Comparison of ENCODE assay signal across 9 cellular contexts in genomic region chr11:69310934-69311766, GRCh38. TPM values are rescaled to one million over a fixed set of nuclear protein-coding genes. Genes with fewer than 3 reads are reported as not detected.
A peak's percentile ranks its signal among the peaks of the same experiment; 100 is the strongest.
DNase-seq lines count a peak whose midpoint lies in the region; ATAC-seq and TF ChIP-seq lines count a peak whose summit lies in the region.
"Had no signal": no experiment of that assay in that cellular context is flagged by ENCODE, and none has a peak within 500 bp of the region (broad histone marks: within the 10 kb centered on the region; RNA-seq: fewer than 3 reads in every experiment).

No MANE protein-coding gene starts in this region.

- H3K27me3 Mint-ChIP-seq in activated naive CD8-positive, alpha-beta T cell treated with anti-CD3 and anti-CD28 coated beads, Interleukin-2, amount 10 ng/mL, durations not matched to agents 7 days and 5 days, result no peaks in the 10 kb centered on the region
- peaks cover 7% of the 10 kb centered on the region for H3K27me3 Mint-ChIP-seq in type B pancreatic cell

- ATAC-seq in Panc1 (peak; percentile 58), GM21528 (IDR thresholded peaks at IDR 0.05; ENCODE audit: low FRiP score, unreplicated experiment) (no peak)
- ATAC-seq in activated naive CD8-positive, alpha-beta T cell treated with anti-CD3 and anti-CD28 coated beads, Interleukin-2, amount 10 ng/mL, durations not matched to agents 7 days and 5 days (ENCODE audit: low read depth), result no peak

- H3K4me3 Mint-ChIP-seq in activated naive CD8-positive, alpha-beta T cell treated with anti-CD3 and anti-CD28 coated beads, Interleukin-2, amount 10 ng/mL, durations not matched to agents 7 days and 5 days, result no peak overlapping the region
- H3K4me3 Mint-ChIP-seq in type B pancreatic cell, result no peak overlapping the region

- in situ Hi-C loops in Panc1 (cut with HindIII; ENCODE audit: low pct_unique_long_range_greater_than_20kb, low sequenced_read_pairs), result no loop called here

- no peaks in the 10 kb centered on the region for H3K36me3 Mint-ChIP-seq in activated naive CD8-positive, alpha-beta T cell treated with anti-CD3 and anti-CD28 coated beads, Interleukin-2, amount 10 ng/mL, durations not matched to agents 7 days and 5 days
- H3K36me3 Mint-ChIP-seq in type B pancreatic cell, result no peaks in the 10 kb centered on the region

- POLR2A ChIA-PET in Panc1 (lab: Charles Lee), result no interaction called here
- POLR2A ChIA-PET in activated naive CD8-positive, alpha-beta T cell treated with anti-CD3 and anti-CD28 coated beads, Interleukin-2, amount 10 ng/mL, durations not matched to agents 7 days and 5 days (lab: Charles Lee), result interaction anchor here (1.9 to 3.0 kb wide), 3 partner anchors 9 to 14 kb away, joined by 8 to 30 read pairs (median 10); no protein-coding TSS in a partner anchor

- H3K4me1 ChIP-seq in Panc1 (ENCODE audit: control insufficient read depth, insufficient read depth, low read length), result peaks cover 52% of the 10 kb centered on the region

- CTCF ChIA-PET in Panc1 (lab: Charles Lee), result no interaction called here

- H3K27me3 ChIP-seq in Panc1 (ENCODE audit: control insufficient read depth, insufficient read depth, low read length), result no peaks in the 10 kb centered on the region

- no peaks in the 10 kb centered on the region for H3K9me3 Mint-ChIP-seq in activated naive CD8-positive, alpha-beta T cell treated with anti-CD3 and anti-CD28 coated beads, Interleukin-2, amount 10 ng/mL, durations not matched to agents 7 days and 5 days
- H3K9me3 Mint-ChIP-seq in type B pancreatic cell, result no peaks in the 10 kb centered on the region

- no peak overlapping the region for H3K4me3 ChIP-seq in Panc1 (ENCODE audit: low read depth in 2 of 2, low read length in 2 of 2)

- no peak for TF ChIP-seq CTCF in Panc1 (IDR thresholded peaks at IDR 0.05)
- TF ChIP-seq CTCF in type B pancreatic cell (conservative IDR thresholded peaks at IDR 0.05), result no peak

- H3K4me1 Mint-ChIP-seq in activated naive CD8-positive, alpha-beta T cell treated with anti-CD3 and anti-CD28 coated beads, Interleukin-2, amount 10 ng/mL, durations not matched to agents 7 days and 5 days, result peaks cover 14% of the 10 kb centered on the region
- peaks cover 11% of the 10 kb centered on the region for H3K4me1 Mint-ChIP-seq in type B pancreatic cell (ENCODE audit: unreplicated experiment)

- no TSS peak for BruUV-seq in Panc1 (replicated peaks; lab: Mats Ljungman, UMichigan)

- peak overlapping the region; percentile 92 for H3K27ac Mint-ChIP-seq in activated naive CD8-positive, alpha-beta T cell treated with anti-CD3 and anti-CD28 coated beads, Interleukin-2, amount 10 ng/mL, durations not matched to agents 7 days and 5 days
- no peak overlapping the region for H3K27ac Mint-ChIP-seq in type B pancreatic cell

- peak overlapping the region; percentile 70 for H3K27ac ChIP-seq in Panc1 (ENCODE audit: low read length)

- H3K36me3 ChIP-seq in Panc1 (ENCODE audit: control insufficient read depth, insufficient read depth, low read length), result no peaks in the 10 kb centered on the region

- no peaks in the 10 kb centered on the region for H3K9me3 ChIP-seq in Panc1 (ENCODE audit: control insufficient read depth, insufficient read depth, low read depth, low read length)

- DNase-seq in activated T-cell treated with anti-CD3 and anti-CD28 coated beads for 24 hours (ENCODE audit: low read depth) (peak; percentile 25), Panc1 (ENCODE audit: low read depth, low spot score) (no peak), NCI-H2196 treated with DMSO at 0.1 percent for 48 hours (lab: John Stamatoyannopoulos, UW; ENCODE audit: unreplicated experiment) (no peak), type B pancreatic cell (ENCODE audit: extremely low spot score, unreplicated experiment) (no peak)
- no peak for DNase-seq in activated T-cell treated with anti-CD3 and anti-CD28 coated beads, Interleukin-2, amount 50 U/mL, for 1 hour
- peak; percentile 30 for DNase-seq in activated naive CD8-positive, alpha-beta T cell treated with anti-CD3 and anti-CD28 coated beads, Interleukin-2, amount 10 ng/mL, durations not matched to agents 7 days and 5 days
- peak; percentile 46 for DNase-seq in stimulated activated CD4-positive, alpha-beta T cell treated with anti-CD3 and anti-CD28 coated beads, Interleukin-4, amount 100 ng/mL, for 24 hours
- DNase-seq: SHP77 treated with DMSO at 0.1 percent for 48 hours had no signal

- intact Hi-C loops in Panc1 (cut with micrococcal nuclease; ENCODE audit: unreplicated experiment), result no loop called here

RNA-seq across cellular contexts. Expression of gene MYEOV, which starts 17.2 kb away (rescaled TPM):
- 69.8 TPM for total RNA-seq in Panc1 (2021; ENCODE audit: unreplicated experiment)
- 49.0 TPM for polyA plus RNA-seq in Panc1 (2012; ENCODE audit: insufficient read length)
- total RNA-seq in activated naive CD8-positive, alpha-beta T cell treated with anti-CD3 and anti-CD28 coated beads, Interleukin-2, amount 10 ng/mL, durations not matched to agents 7 days and 5 days, result not detected
- total RNA-seq in type B pancreatic cell (ENCODE audit: low replicate concordance), result 4.1 and 4.3 TPM in 2 replicates

Comparison
In these comparisons a context has a peak if more than half of its experiments do, and no peak if none do; other contexts are left out.
1. DNase-seq: peak in activated T-cell treated with anti-CD3 and anti-CD28 coated beads for 24 hours (single experiment), activated naive CD8-positive, alpha-beta T cell treated with anti-CD3 and anti-CD28 coated beads, Interleukin-2, amount 10 ng/mL, durations not matched to agents 7 days and 5 days (single experiment) and stimulated activated CD4-positive, alpha-beta T cell treated with anti-CD3 and anti-CD28 coated beads, Interleukin-4, amount 100 ng/mL, for 24 hours (single experiment); none in activated T-cell treated with anti-CD3 and anti-CD28 coated beads, Interleukin-2, amount 50 U/mL, for 1 hour (single experiment), Panc1 (single experiment), NCI-H2196 treated with DMSO at 0.1 percent for 48 hours (single experiment) and type B pancreatic cell (single experiment).
2. RNA of gene MYEOV, which starts 17.2 kb away (total RNA-seq): 69.8 TPM in Panc1 (single experiment); 4.1 to 4.3 TPM in type B pancreatic cell and not detected in activated naive CD8-positive, alpha-beta T cell treated with anti-CD3 and anti-CD28 coated beads, Interleukin-2, amount 10 ng/mL, durations not matched to agents 7 days and 5 days; every median in the first group is over 10 times any median in the second.